In the genomic region with DNA sequence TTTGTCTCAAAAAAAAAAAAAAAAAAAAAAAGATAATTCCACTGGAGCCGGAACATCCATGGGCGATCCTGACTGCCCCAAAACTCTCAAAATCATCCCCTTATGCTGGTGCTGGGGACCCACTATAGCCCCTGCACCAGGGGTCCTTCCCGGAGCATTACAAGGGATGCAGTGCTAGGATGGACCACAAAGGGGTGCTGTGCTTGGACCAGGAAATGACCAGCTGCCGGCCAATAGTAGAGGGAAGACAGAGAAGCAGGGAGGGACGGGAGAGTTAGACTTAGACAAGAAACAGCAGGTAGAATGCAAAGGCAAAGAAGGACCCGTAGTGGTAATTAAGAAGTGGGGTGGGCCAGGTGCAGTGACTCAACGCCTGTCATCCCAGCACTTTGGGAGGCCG, we compare ENCODE assay signal across 17 cellular contexts. TPM values are rescaled to one million over a fixed set of nuclear protein-coding genes. Genes with fewer than 3 reads are reported as not detected.
DNase-seq lines count a peak whose midpoint lies in the region; ATAC-seq, FAIRE-seq and TF ChIP-seq lines count a peak whose summit lies in the region.
"Had no signal": no experiment of that assay in that cellular context is flagged by ENCODE, and none has a peak within 500 bp of the region (broad histone marks: within the 10 kb centered on the region; RNA-seq: fewer than 3 reads in every experiment).

No MANE protein-coding gene starts in this region.

- TF ChIP-seq EP300 in HepG2 (IDR thresholded peaks at IDR 0.05; ENCODE audit: low read depth in 2 of 2, low read length in 2 of 2) (no peak), HepG2 (CRISPR knock-in tag; IDR thresholded peaks at IDR 0.05; ENCODE audit: borderline replicate concordance) (no peak), SK-N-SH (IDR thresholded peaks at IDR 0.05; ENCODE audit: borderline replicate concordance in 1 of 2, low read depth in 1 of 2, low read length in 1 of 2) (no peak)

- H3K4me1 ChIP-seq in HepG2 (ENCODE audit: insufficient read depth, low read length) (no peaks in the 10 kb centered on the region), right lobe of liver (no peaks in the 10 kb centered on the region), SK-N-SH (ENCODE audit: control insufficient read depth in 1 of 2, insufficient read depth in 2 of 2, low read depth in 1 of 2, low read length in 1 of 2) (no peaks in the 10 kb centered on the region), mucosa of descending colon (ENCODE audit: low read depth) (no peaks in the 10 kb centered on the region), PC-9 (replicated peaks; ENCODE audit: insufficient read depth) (no peaks in the 10 kb centered on the region)
- H3K4me1 ChIP-seq: breast epithelium, prostate gland, upper lobe of left lung had no signal

- H3K36me3 ChIP-seq in HepG2 (replicated peaks in 1 of 2; ENCODE audit: control insufficient read depth in 1 of 2, insufficient read depth in 2 of 2, low read length in 2 of 2) (no peaks in the 10 kb centered on the region), right lobe of liver (no peaks in the 10 kb centered on the region), SK-N-SH (replicated peaks in 1 of 2; ENCODE audit: control insufficient read depth in 1 of 2, insufficient read depth in 2 of 2, low read length in 1 of 2) (peaks cover 0 to 2% of the 10 kb centered on the region in 2 experiments), mucosa of descending colon (ENCODE audit: low read depth) (no peaks in the 10 kb centered on the region), PC-9 (ENCODE audit: low read depth) (no peaks in the 10 kb centered on the region)
- H3K36me3 ChIP-seq: breast epithelium, prostate gland, upper lobe of left lung had no signal

- POLR2A ChIA-PET in HepG2 (lab: Yijun Ruan, JAX) (no interaction called here), SK-N-SH (lab: Yijun Ruan, JAX) (no interaction called here), PC-9 (lab: Charles Lee; ENCODE audit: unreplicated experiment) (no interaction called here)

- in situ Hi-C loops in HepG2 (cut with HindIII; ENCODE audit: extremely low pct_ligation_motif_present, low pct_unique_long_range_greater_than_20kb), result no loop called here

- peak; percentile 51 for ATAC-seq in HepG2
- ATAC-seq in right lobe of liver, result no peak
- no peak for ATAC-seq in GM19452 (IDR thresholded peaks at IDR 0.05; ENCODE audit: unreplicated experiment)
- no peak for ATAC-seq in HG03439 (IDR thresholded peaks at IDR 0.05; ENCODE audit: unreplicated experiment)
- ATAC-seq in mucosa of descending colon, result no peak

- H2AFZ ChIP-seq in HepG2 (ENCODE audit: low read length), result no peak overlapping the region
- no peak overlapping the region for H2AFZ ChIP-seq in SK-N-SH (ENCODE audit: low read depth)
- H2AFZ ChIP-seq in PC-9, result no peak overlapping the region

- H3K9ac ChIP-seq in HepG2 (ENCODE audit: insufficient read depth, low read depth, low read length) (no peak overlapping the region), SK-N-SH (no peak overlapping the region)
- H3K9ac ChIP-seq: BLaER1 treated with 17β-estradiol and CSF1 and Interleukin-3, amounts not matched to agents 10 nM and 100 nM had no signal

- intact Hi-C loops in HepG2 (cut with micrococcal nuclease; ENCODE audit: unreplicated experiment) (no loop called here), right lobe of liver (cut with DNase I) (no loop called here), mucosa of descending colon (cut with DNase I, micrococcal nuclease) (no loop called here), PC-9 (cut with micrococcal nuclease; ENCODE audit: unreplicated experiment) (no loop called here)

- H3K79me2 ChIP-seq in HepG2 (ENCODE audit: insufficient read depth, low read length) (no peaks in the 10 kb centered on the region), SK-N-SH (ENCODE audit: insufficient read depth) (no peaks in the 10 kb centered on the region), PC-9 (ENCODE audit: low read depth) (no peaks in the 10 kb centered on the region)

- H4K20me1 ChIP-seq in HepG2 (ENCODE audit: insufficient read depth, low read length), result no peaks in the 10 kb centered on the region
- no peaks in the 10 kb centered on the region for H4K20me1 ChIP-seq in SK-N-SH (ENCODE audit: insufficient read depth)
- H4K20me1 ChIP-seq in PC-9 (ENCODE audit: insufficient read depth), result no peaks in the 10 kb centered on the region

- H3K27ac ChIP-seq in HepG2 (ENCODE audit: extremely low read length, insufficient read depth, low read length) (no peak overlapping the region), right lobe of liver (no peak overlapping the region), SK-N-SH (ENCODE audit: low read depth in 2 of 2, low read length in 1 of 2) (no peak overlapping the region), PC-9 (no peak overlapping the region)
- H3K27ac ChIP-seq: BLaER1 treated with 17β-estradiol and CSF1 and Interleukin-3, amounts not matched to agents 10 nM and 100 nM; breast epithelium; prostate gland; upper lobe of left lung had no signal

- CTCF ChIA-PET in HepG2 (lab: Yijun Ruan, JAX; ENCODE audit: low intra/inter-chr PET ratio, low total read pairs), result no interaction called here
- CTCF ChIA-PET in SK-N-SH (lab: Yijun Ruan, JAX), result interaction anchor here (1.3 to 7.5 kb wide), 3 partner anchors 9 to 15 kb away, joined by 6 to 54 read pairs (median 8); no protein-coding TSS in a partner anchor
- CTCF ChIA-PET in PC-9 (lab: Charles Lee), result no interaction called here

- H3K9me2 ChIP-seq in SK-N-SH (no peaks in the 10 kb centered on the region), PC-9 (ENCODE audit: insufficient read depth) (no peaks in the 10 kb centered on the region)

- TF ChIP-seq RAD21 in HepG2 (CRISPR knock-in tag; IDR thresholded peaks at IDR 0.05) (no peak), SK-N-SH (IDR thresholded peaks at IDR 0.05; ENCODE audit: low read length) (no peak)

- H3F3A ChIP-seq in SK-N-SH (replicated peaks; ENCODE audit: insufficient read depth), result peaks cover 3% of the 10 kb centered on the region
- H3F3A ChIP-seq in PC-9 (ENCODE audit: insufficient read depth, low read depth), result no peaks in the 10 kb centered on the region

- peak; percentile 26; the same call in 1 of the 2 replicates for TF ChIP-seq CTCF in HepG2 (CRISPR knock-in tag; IDR thresholded peaks at IDR 0.05)
- no peak for TF ChIP-seq CTCF in right lobe of liver (IDR thresholded peaks at IDR 0.05)
- peak; percentile 53 for TF ChIP-seq CTCF in SK-N-SH (IDR thresholded peaks at IDR 0.05)
- peak; percentile 29 for TF ChIP-seq CTCF in fibroblast of villous mesenchyme (IDR thresholded peaks at IDR 0.05; ENCODE audit: insufficient read depth, low read depth, low read length)
- TF ChIP-seq CTCF in mucosa of descending colon (IDR thresholded peaks at IDR 0.05), result no peak
- no peak for TF ChIP-seq CTCF in PC-9 (conservative IDR thresholded peaks at IDR 0.05)

- no peak for FAIRE-seq in HepG2 (lab: Jason Lieb, UNC)
- FAIRE-seq: GM18507 had no signal

- H3K4me2 ChIP-seq in HepG2 (ENCODE audit: low read depth, low read length) (no peak overlapping the region), SK-N-SH (no peak overlapping the region), PC-9 (no peak overlapping the region)
- H3K4me2 ChIP-seq: BLaER1 treated with 17β-estradiol and CSF1 and Interleukin-3, amounts not matched to agents 10 nM and 100 nM had no signal

- no TSS peak for BruUV-seq in HepG2 (replicated peaks; lab: Mats Ljungman, UMichigan)
- BruUV-seq in PC-9 (replicated peaks; lab: Mats Ljungman, UMichigan), result no TSS peak

- 92% methylated on average over 8 of the region's 8 CpGs for WGBS in HepG2 (ENCODE audit: low lambda C conversion rate)
- WGBS in right lobe of liver (ENCODE audit: insufficient coverage, low coverage, low lambda C conversion rate, missing lambda C conversion rate), result 95% methylated on average over 6 of the region's 8 CpGs
- 82% methylated on average over 8 of the region's 8 CpGs for WGBS in SK-N-SH (ENCODE audit: low lambda C conversion rate)

- H3K4me3 ChIP-seq in HepG2 (replicated peaks in 1 of 3; ENCODE audit: insufficient read depth in 1 of 3, low read depth in 2 of 3, low read length in 3 of 3) (no peak overlapping the region), right lobe of liver (no peak overlapping the region), SK-N-SH (ENCODE audit: low read depth in 2 of 2, low read length in 1 of 2) (no peak overlapping the region), fibroblast of villous mesenchyme (ENCODE audit: low read depth, low read length) (no peak overlapping the region), mucosa of descending colon (no peak overlapping the region), PC-9 (no peak overlapping the region)
- H3K4me3 ChIP-seq: BLaER1 treated with 17β-estradiol and CSF1 and Interleukin-3, amounts not matched to agents 10 nM and 100 nM; breast epithelium; prostate gland; upper lobe of left lung had no signal

- no peaks in the 10 kb centered on the region for H3K27me3 ChIP-seq in HepG2 (ENCODE audit: control insufficient read depth in 1 of 2, insufficient read depth in 2 of 2, low read length in 2 of 2)
- no peaks in the 10 kb centered on the region for H3K27me3 ChIP-seq in right lobe of liver
- no peaks in the 10 kb centered on the region for H3K27me3 ChIP-seq in SK-N-SH (ENCODE audit: insufficient read depth)
- no peaks in the 10 kb centered on the region for H3K27me3 ChIP-seq in PC-9 (ENCODE audit: insufficient read depth, low read depth)
- H3K27me3 ChIP-seq: BLaER1 treated with 17β-estradiol and CSF1 and Interleukin-3, amounts not matched to agents 10 nM and 100 nM; breast epithelium; upper lobe of left lung had no signal

- DNase-seq in HepG2 (ENCODE audit: low spot score) (peak; percentile 18), right lobe of liver (no peak), SK-N-SH (peak; percentile 74), fibroblast of villous mesenchyme (ENCODE audit: low read depth) (no peak), mucosa of descending colon (no peak), PC-9 (no peak)
- DNase-seq: activated naive CD4-positive, alpha-beta T cell; erythroblast; GF-D8; midbrain; upper lobe of left lung had no signal

- H3K9me3 ChIP-seq in HepG2 (ENCODE audit: low read length), result no peaks in the 10 kb centered on the region
- H3K9me3 ChIP-seq in right lobe of liver, result no peaks in the 10 kb centered on the region
- H3K9me3 ChIP-seq in SK-N-SH, result no peaks in the 10 kb centered on the region
- H3K9me3 ChIP-seq in mucosa of descending colon, result no peaks in the 10 kb centered on the region
- H3K9me3 ChIP-seq in PC-9 (ENCODE audit: insufficient read depth, low read depth), result no peaks in the 10 kb centered on the region
- H3K9me3 ChIP-seq: breast epithelium, prostate gland, upper lobe of left lung had no signal

- TF ChIP-seq POLR2A in HepG2 (IDR thresholded peaks at IDR 0.05; ENCODE audit: insufficient read depth in 1 of 2, low read depth in 2 of 2, low read length in 2 of 2) (no peak), right lobe of liver (IDR thresholded peaks at IDR 0.05) (no peak)

RNA-seq across cellular contexts. Expression of gene RCC1L, which starts 40.5 kb away (rescaled TPM):
- total RNA-seq in HepG2 (2016; rRNA removed; fragmentation: Illumina TruSeq; extraction: Trizol) (75.4 and 82.8 TPM in 2 replicates), right lobe of liver (10 to 100 TPM; 26.3 to 37.5 (median 28.5) TPM), fibroblast of villous mesenchyme (36.1 and 52.2 TPM in 2 replicates), mucosa of descending colon (10 to 100 TPM; 33.3 to 42.9 (median 35.4) TPM), PC-9 (2021) (53.8 and 59.4 TPM in 2 replicates)
- total RNA-seq in HepG2 (2016; cell fraction: cytosol; rRNA removed; fragmentation: Illumina TruSeq; extraction: Trizol; ENCODE audit: low read depth), result 10.8 and 11.6 TPM in 2 replicates
- total RNA-seq in HepG2 (2016; cell fraction: insoluble cytoplasmic fraction; rRNA removed; fragmentation: Illumina TruSeq; extraction: Trizol), result 76.4 and 82.4 TPM in 2 replicates
- total RNA-seq in HepG2 (2016; cell fraction: membrane; rRNA removed; fragmentation: Illumina TruSeq; extraction: Trizol), result 30.5 and 31.7 TPM in 2 replicates
- 28.9 and 35.4 TPM in 2 replicates for total RNA-seq in HepG2 (2016; cell fraction: nucleus; rRNA removed; fragmentation: Illumina TruSeq; extraction: Trizol)
- polyA plus RNA-seq in HepG2 (2011; rRNA removed) (37.9 and 42.1 TPM in 2 replicates), SK-N-SH (2012; rRNA removed) (118 TPM in 2 replicates)
- 35.9 and 39.4 TPM in 2 replicates for polyA plus RNA-seq in HepG2 (2011; cell fraction: cytosol; rRNA removed)
- 16.7 and 18.8 TPM in 2 replicates for polyA plus RNA-seq in HepG2 (2011; cell fraction: nucleus; rRNA removed)
- polyA plus RNA-seq in HepG2 (2012), result 40.0 and 42.3 TPM in 2 replicates
- 7.9 and 8.7 TPM in 2 replicates for polyA plus RNA-seq in HepG2 (2016; cell fraction: cytosol; fragmentation: Illumina TruSeq; extraction: Trizol; ENCODE audit: low read depth)
- polyA plus RNA-seq in HepG2 (2016; cell fraction: insoluble cytoplasmic fraction; fragmentation: Illumina TruSeq; extraction: Trizol; ENCODE audit: low read depth), result 67.9 and 72.1 TPM in 2 replicates
- polyA plus RNA-seq in HepG2 (2016; cell fraction: membrane; fragmentation: Illumina TruSeq; extraction: Trizol; ENCODE audit: low read depth), result 19.0 and 21.0 TPM in 2 replicates
- 41.1 and 42.5 TPM in 2 replicates for polyA plus RNA-seq in HepG2 (2016; cell fraction: nucleus; fragmentation: Illumina TruSeq; extraction: Trizol; ENCODE audit: insufficient read depth, low read depth)
- 32.8 and 41.8 TPM in 2 replicates for polyA minus RNA-seq in HepG2 (2011; rRNA and poly(A)+ RNA removed; ENCODE audit: low replicate concordance)
- 15.1 and 15.4 TPM in 2 replicates for polyA minus RNA-seq in HepG2 (2011; cell fraction: cytosol; rRNA and poly(A)+ RNA removed)
- polyA minus RNA-seq in HepG2 (2011; cell fraction: nucleus; rRNA and poly(A)+ RNA removed), result 11.2 and 16.1 TPM in 2 replicates
- polyA plus RNA-seq in SK-N-SH (2012; cell fraction: cytosol; rRNA removed), result 96.1 and 108 TPM in 2 replicates
- 49.7 and 60.4 TPM in 2 replicates for polyA plus RNA-seq in SK-N-SH (2012; cell fraction: nucleus; rRNA removed)

RNA-seq across cellular contexts. Expression of gene GTF2IRD2B, which starts 59.3 kb away (rescaled TPM):
- 6.6 and 10.0 TPM in 2 replicates for total RNA-seq in HepG2 (2016; rRNA removed; fragmentation: Illumina TruSeq; extraction: Trizol)
- total RNA-seq in HepG2 (2016; cell fraction: cytosol; rRNA removed; fragmentation: Illumina TruSeq; extraction: Trizol; ENCODE audit: low read depth), result 24.4 and 39.4 TPM in 2 replicates
- total RNA-seq in HepG2 (2016; cell fraction: insoluble cytoplasmic fraction; rRNA removed; fragmentation: Illumina TruSeq; extraction: Trizol), result 4.0 and 9.2 TPM in 2 replicates
- total RNA-seq in HepG2 (2016; cell fraction: membrane; rRNA removed; fragmentation: Illumina TruSeq; extraction: Trizol), result 13.4 and 17.7 TPM in 2 replicates
- total RNA-seq in HepG2 (2016; cell fraction: nucleus; rRNA removed; fragmentation: Illumina TruSeq; extraction: Trizol), result 5.2 and 5.4 TPM in 2 replicates
- polyA plus RNA-seq in HepG2 (2011; rRNA removed), result 12.3 and 12.7 TPM in 2 replicates
- 13.0 and 16.9 TPM in 2 replicates for polyA plus RNA-seq in HepG2 (2011; cell fraction: cytosol; rRNA removed)
- 17.5 and 21.5 TPM in 2 replicates for polyA plus RNA-seq in HepG2 (2011; cell fraction: nucleus; rRNA removed)
- 5.9 and 10.3 TPM in 2 replicates for polyA plus RNA-seq in HepG2 (2012)
- 47.2 and 50.8 TPM in 2 replicates for polyA plus RNA-seq in HepG2 (2016; cell fraction: cytosol; fragmentation: Illumina TruSeq; extraction: Trizol; ENCODE audit: low read depth)
- polyA plus RNA-seq in HepG2 (2016; cell fraction: insoluble cytoplasmic fraction; fragmentation: Illumina TruSeq; extraction: Trizol; ENCODE audit: low read depth), result 5.5 and 7.2 TPM in 2 replicates
- polyA plus RNA-seq in HepG2 (2016; cell fraction: membrane; fragmentation: Illumina TruSeq; extraction: Trizol; ENCODE audit: low read depth), result 19.9 and 22.8 TPM in 2 replicates
- polyA plus RNA-seq in HepG2 (2016; cell fraction: nucleus; fragmentation: Illumina TruSeq; extraction: Trizol; ENCODE audit: insufficient read depth, low read depth), result 13.0 and 14.6 TPM in 2 replicates
- 6.5 and 10.9 TPM in 2 replicates for polyA minus RNA-seq in HepG2 (2011; rRNA and poly(A)+ RNA removed; ENCODE audit: low replicate concordance)
- 5.7 and 6.3 TPM in 2 replicates for polyA minus RNA-seq in HepG2 (2011; cell fraction: cytosol; rRNA and poly(A)+ RNA removed)
- polyA minus RNA-seq in HepG2 (2011; cell fraction: nucleus; rRNA and poly(A)+ RNA removed), result 24.6 and 25.4 TPM in 2 replicates
- total RNA-seq in right lobe of liver, result 10 to 100 TPM; 14.1 to 24.2 (median 19.1) TPM
- polyA plus RNA-seq in SK-N-SH (2012; rRNA removed), result 31.2 and 31.8 TPM in 2 replicates
- polyA plus RNA-seq in SK-N-SH (2012; cell fraction: cytosol; rRNA removed), result 21.2 and 21.6 TPM in 2 replicates
- polyA plus RNA-seq in SK-N-SH (2012; cell fraction: nucleus; rRNA removed), result 71.4 and 91.6 TPM in 2 replicates
- 18.1 and 22.2 TPM in 2 replicates for total RNA-seq in fibroblast of villous mesenchyme
- 10 to 100 TPM; 33.2 to 66.0 (median 51.3) TPM for total RNA-seq in mucosa of descending colon
- 49.1 and 59.8 TPM in 2 replicates for total RNA-seq in PC-9 (2021)

Comparison
In these comparisons a context has a peak if more than half of its experiments do, and no peak if none do; other contexts are left out.
1. DNase-seq: peak in HepG2 (single experiment) and SK-N-SH (single experiment); none in right lobe of liver (0 of 3), fibroblast of villous mesenchyme (single experiment), mucosa of descending colon (0 of 3) and PC-9 (0 of 2).
2. CTCF ChIP-seq: peak in HepG2 (single experiment), SK-N-SH (single experiment) and fibroblast of villous mesenchyme (single experiment); none in right lobe of liver (0 of 4), mucosa of descending colon (single experiment) and PC-9 (single experiment).
3. Of the 25 proteins assayed by ChIP-seq in both HepG2 and SK-N-SH: peak only in HepG2: none; only in SK-N-SH: none; in both: CTCF; in neither: 24.